In the genomic region with DNA sequence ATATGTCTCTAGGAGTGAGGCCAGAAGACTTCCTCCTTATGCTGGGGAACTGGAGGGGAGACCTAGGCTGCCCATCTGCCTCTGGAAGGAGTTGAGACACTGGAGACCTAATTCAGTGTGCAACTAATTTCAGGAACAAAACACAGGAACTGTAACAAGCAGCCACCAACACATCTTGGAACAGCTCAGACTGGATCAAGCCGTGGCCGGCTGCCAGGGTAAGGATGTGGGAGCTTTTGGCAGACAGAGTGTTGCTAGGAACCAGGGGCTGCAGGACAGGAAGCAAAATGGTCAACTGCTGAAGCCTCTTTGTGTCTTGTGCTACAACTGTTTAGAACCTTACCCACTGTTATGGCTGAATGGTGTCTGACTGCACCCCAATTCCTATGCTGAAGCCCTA, we compare ENCODE assay signal across 14 cellular contexts. TPM values are rescaled to one million over a fixed set of nuclear protein-coding genes. Genes with fewer than 3 reads are reported as not detected.
DNase-seq lines count a peak whose midpoint lies in the region; TF ChIP-seq lines count a peak whose summit lies in the region.
"Had no signal": no experiment of that assay in that cellular context is flagged by ENCODE, and none has a peak within 500 bp of the region (broad histone marks: within the 10 kb centered on the region; RNA-seq: fewer than 3 reads in every experiment).

No MANE protein-coding gene starts in this region.

- no peaks in the 10 kb centered on the region for H3K27me3 ChIP-seq in MG63
- H3K27me3 ChIP-seq: tibial nerve had no signal

- no peaks in the 10 kb centered on the region for H3K36me3 ChIP-seq in MG63
- H3K36me3 ChIP-seq: spleen, tibial nerve had no signal

- TF ChIP-seq CTCF in fibroblast of the aortic adventitia (IDR thresholded peaks at IDR 0.05; ENCODE audit: insufficient read depth, low read length) = no peak

- DNase-seq in Ammon's horn (ENCODE audit: low spot score) = peak; percentile 71
- DNase-seq in MG63 = peak; percentile 77
- peak; percentile 54 for DNase-seq in fibroblast of the aortic adventitia (ENCODE audit: low read depth)
- DNase-seq in nucleus accumbens (lab: John Stamatoyannopoulos, UW) = peak in 37 of 56 donors; percentile 1 to 80 (median 24)
- no peak for DNase-seq in NCI-H82 treated with DMSO at 0.1 percent for 48 hours (lab: John Stamatoyannopoulos, UW; ENCODE audit: unreplicated experiment)
- no peak for DNase-seq in HuH-7 (ENCODE audit: low spot score)
- DNase-seq in H4 (ENCODE audit: low spot score) = no peak
- no peak for DNase-seq in foreskin melanocyte
- DNase-seq: DMS79, erythroblast, spleen had no signal

- no peak overlapping the region for H3K4me3 ChIP-seq in MG63
- H3K4me3 ChIP-seq in fibroblast of the aortic adventitia (ENCODE audit: low read depth, low read length) = no peak overlapping the region
- H3K4me3 ChIP-seq: GM12878, spleen, tibial nerve had no signal

- H3K9me3 ChIP-seq in MG63 = no peaks in the 10 kb centered on the region
- H3K9me3 ChIP-seq: spleen, tibial nerve had no signal

RNA-seq across cellular contexts. Expression of a gene that starts 16.3 kb away (rescaled TPM):
- total RNA-seq in MG63 (2014; rRNA removed; shearing (Covaris generic); ENCODE audit: low replicate concordance) = not detected in 2 replicates
- under 0.01 and 0.08 TPM in 2 replicates for total RNA-seq in fibroblast of the aortic adventitia (ENCODE audit: low replicate concordance)
- not detected in 2 replicates for total RNA-seq in H4 (2014; rRNA removed; shearing (Covaris generic))
- total RNA-seq: HT1080, spleen, tibial nerve had no signal

Comparison
In these comparisons a context has a peak if more than half of its experiments do, and no peak if none do; other contexts are left out.
1. DNase-seq: peak in Ammon's horn (single experiment), MG63 (single experiment), fibroblast of the aortic adventitia (single experiment) and nucleus accumbens (37 of 56); none in NCI-H82 treated with DMSO at 0.1 percent for 48 hours (single experiment), HuH-7 (single experiment), H4 (single experiment) and foreskin melanocyte (single experiment).